In genomic region chr19:4715178-4715528, GRCh38 we compare ENCODE assay signal across 7 cellular contexts. TPM values are rescaled to one million over a fixed set of nuclear protein-coding genes. Genes with fewer than 3 reads are reported as not detected.
DNase-seq lines count a peak whose midpoint lies in the region; ATAC-seq, FAIRE-seq and TF ChIP-seq lines count a peak whose summit lies in the region.
"Not testable (repeated sequence)": the region's sequence is repeated elsewhere in the genome, so short reads cannot be mapped to it uniquely, and the experiment has no call there.

No MANE protein-coding gene starts in this region.

- H3K36me3 ChIP-seq in heart right ventricle = peaks cover 0 to 100% (median 56%) of the 10 kb centered on the region in 9 donors
- H3K36me3 ChIP-seq in HepG2 (replicated peaks in 1 of 2; ENCODE audit: control insufficient read depth in 1 of 2, insufficient read depth in 2 of 2, low read length in 2 of 2) = peaks cover 24 to 53% of the 10 kb centered on the region in 2 experiments
- H3K36me3 ChIP-seq in osteoblast (ENCODE audit: insufficient read depth, low read length) = peaks cover 71% of the 10 kb centered on the region
- H3K36me3 ChIP-seq in stomach = peaks cover 52 to 97% (median 92%) of the 10 kb centered on the region in 4 donors

- intact Hi-C loops in heart right ventricle (cut with DNase I); HepG2 (cut with micrococcal nuclease; ENCODE audit: unreplicated experiment); stomach (cut with DNase I; ENCODE audit: low total_unique reads): not testable (repeated sequence)

- H3K27ac ChIP-seq in RWPE1 (peak overlapping the region; percentile 100), heart right ventricle (peak overlapping the region in 6 of 10 donors; percentile 19 to 91 (median 51)), HepG2 (ENCODE audit: extremely low read length, insufficient read depth, low read length) (peak overlapping the region; percentile 60), osteoblast (ENCODE audit: low read depth, low read length) (peak overlapping the region; percentile 51), stomach (peak overlapping the region; percentile 85 to 89 (median 86))

- not testable (repeated sequence) for H3K79me2 ChIP-seq in HepG2 (ENCODE audit: insufficient read depth, low read length)
- peaks cover 40% of the 10 kb centered on the region for H3K79me2 ChIP-seq in osteoblast (ENCODE audit: insufficient read depth, low read length)

- CTCF ChIA-PET in RWPE1 (lab: Yijun Ruan, JAX); HepG2 (lab: Yijun Ruan, JAX; ENCODE audit: low intra/inter-chr PET ratio, low total read pairs): not testable (repeated sequence)

- H2AFZ ChIP-seq in HepG2 (ENCODE audit: low read length); osteoblast (ENCODE audit: low read length): not testable (repeated sequence)

- WGBS in heart right ventricle, 2 donors = 56 to 78% methylated on average over 6 of the region's 6 CpGs
- WGBS in HepG2 (ENCODE audit: low lambda C conversion rate) = 61% methylated on average over 6 of the region's 6 CpGs
- 34 to 64% (median 59%) methylated on average over 5 to 6 of the region's 6 CpGs for WGBS in stomach, 5 donors

- peaks cover 30% of the 10 kb centered on the region for H3K36me3 Mint-ChIP-seq in central memory CD8-positive, alpha-beta T cell (ENCODE audit: insufficient read depth)

- in situ Hi-C loops in HepG2 (cut with HindIII; ENCODE audit: extremely low pct_ligation_motif_present, low pct_unique_long_range_greater_than_20kb) = not testable (repeated sequence)

- H3K9ac ChIP-seq in HepG2 (ENCODE audit: insufficient read depth, low read depth, low read length) = 0 out of 2 replicates have a peak overlapping the region, but pooled peaks have one; percentile 26

- peak overlapping the region; percentile 9 for H3K4me3 Mint-ChIP-seq in central memory CD8-positive, alpha-beta T cell

- H3K4me1 ChIP-seq in heart right ventricle = peaks cover 7 to 48% (median 27%) of the 10 kb centered on the region in 9 donors
- H3K4me1 ChIP-seq in HepG2 (ENCODE audit: insufficient read depth, low read length) = peaks cover 45% of the 10 kb centered on the region
- peaks cover 41% of the 10 kb centered on the region for H3K4me1 ChIP-seq in osteoblast (ENCODE audit: insufficient read depth, low read length)
- H3K4me1 ChIP-seq in stomach = peaks cover 40 to 74% (median 62%) of the 10 kb centered on the region in 4 donors

- not testable (repeated sequence) for TF ChIP-seq CTCF in RWPE1 (conservative IDR thresholded peaks at IDR 0.05; ENCODE audit: low read depth); heart right ventricle (IDR thresholded peaks at IDR 0.05); HepG2 (CRISPR knock-in tag; IDR thresholded peaks at IDR 0.05); osteoblast (IDR thresholded peaks at IDR 0.05; ENCODE audit: extremely low read depth, low read depth, low read length); stomach (IDR thresholded peaks at IDR 0.05)

- ATAC-seq in central memory CD8-positive, alpha-beta T cell (replicated peaks; ENCODE audit: extremely low read depth, poor library complexity, severe bottlenecking); heart right ventricle; HepG2: not testable (repeated sequence)

- not testable (repeated sequence) for TF ChIP-seq EP300 in HepG2 (IDR thresholded peaks at IDR 0.05; ENCODE audit: low read depth in 2 of 2, low read length in 2 of 2); HepG2 (CRISPR knock-in tag; IDR thresholded peaks at IDR 0.05; ENCODE audit: borderline replicate concordance); stomach (IDR thresholded peaks at IDR 0.05)

- H4K20me1 ChIP-seq in HepG2 (ENCODE audit: insufficient read depth, low read length); osteoblast (ENCODE audit: insufficient read depth, low read length): not testable (repeated sequence)

- not testable (repeated sequence) for H3K27ac Mint-ChIP-seq in central memory CD8-positive, alpha-beta T cell (ENCODE audit: low read depth)

- FAIRE-seq in HepG2 (lab: Jason Lieb, UNC) = not testable (repeated sequence)

- DNase-seq in HT-29 (ENCODE audit: low spot score) = peak; percentile 61
- not testable (repeated sequence) for DNase-seq in RWPE1 (ENCODE audit: low spot score); central memory CD8-positive, alpha-beta T cell (ENCODE audit: low spot score in 2 of 2); heart right ventricle; HepG2 (ENCODE audit: low spot score); osteoblast (ENCODE audit: insufficient read length, low spot score, missing footprints)
- DNase-seq in stomach = peak; percentile 84

- H3K27me3 Mint-ChIP-seq in central memory CD8-positive, alpha-beta T cell = not testable (repeated sequence)

- H3K9me3 ChIP-seq in heart right ventricle; HepG2 (ENCODE audit: low read length); osteoblast (ENCODE audit: low read depth, low read length); stomach: not testable (repeated sequence)

- not testable (repeated sequence) for H3K4me3 ChIP-seq in heart right ventricle; osteoblast (ENCODE audit: insufficient read depth, low read length); stomach
- H3K4me3 ChIP-seq in HepG2 (replicated peaks in 1 of 3; ENCODE audit: insufficient read depth in 1 of 3, low read depth in 2 of 3, low read length in 3 of 3) = peak overlapping the region in 1 of 3 experiments; percentile 42; a peak in 2 of 6 replicates

- TF ChIP-seq RAD21 in HepG2 (CRISPR knock-in tag; IDR thresholded peaks at IDR 0.05) = not testable (repeated sequence)

- peak overlapping the region; percentile 54 for H3K4me2 ChIP-seq in HepG2 (ENCODE audit: low read depth, low read length)
- H3K4me2 ChIP-seq in osteoblast (ENCODE audit: insufficient read depth, low read length) = not testable (repeated sequence)

- POLR2A ChIA-PET in RWPE1 (lab: Yijun Ruan, JAX; ENCODE audit: low non-redundant PET) = not testable (repeated sequence)
- POLR2A ChIA-PET in HepG2 (lab: Yijun Ruan, JAX) = interaction anchor here (1.2 to 1.6 kb wide), 2 partner anchors 10 to 76 kb away, joined by 3 to 4 read pairs; partner anchors contain the start of gene FEM1A

- H3K9me3 Mint-ChIP-seq in central memory CD8-positive, alpha-beta T cell = not testable (repeated sequence)

- TF ChIP-seq POLR2A in HepG2 (IDR thresholded peaks at IDR 0.05; ENCODE audit: insufficient read depth in 1 of 2, low read depth in 2 of 2, low read length in 2 of 2); stomach (IDR thresholded peaks at IDR 0.05): not testable (repeated sequence)

- H3K4me1 Mint-ChIP-seq in central memory CD8-positive, alpha-beta T cell = not testable (repeated sequence)

- BruUV-seq in HepG2 (replicated peaks; lab: Mats Ljungman, UMichigan) = not testable (repeated sequence)

- not testable (repeated sequence) for H3K27me3 ChIP-seq in heart right ventricle; HepG2 (ENCODE audit: control insufficient read depth in 1 of 2, insufficient read depth in 2 of 2, low read length in 2 of 2); osteoblast (ENCODE audit: insufficient read depth, low read length); stomach

RNA-seq across cellular contexts. Expression of gene DPP9, which starts 8.5 kb away (rescaled TPM):
- total RNA-seq in HT-29 (2014; rRNA removed; shearing (Covaris generic)) = 72.8 and 74.3 TPM in 2 replicates
- total RNA-seq in heart right ventricle (10 to 100 TPM; 34.2 to 52.2 (median 45.0) TPM), HepG2 (2016; rRNA removed; fragmentation: Illumina TruSeq; extraction: Trizol) (25.8 and 26.6 TPM in 2 replicates), osteoblast (26.5 and 30.4 TPM in 2 replicates), stomach (100 to 1,000 TPM in 2 of 5 donors, 10 to 100 TPM in 3; 24.6 to 178 (median 82.1) TPM)
- polyA plus RNA-seq in heart right ventricle (10 to 100 TPM; 34.0 to 42.2 TPM), HepG2 (2011; rRNA removed) (8.4 and 9.4 TPM in 2 replicates), stomach (10 to 100 TPM; 18.7 to 30.2 (median 24.6) TPM)
- 21.9 and 23.0 TPM in 2 replicates for total RNA-seq in HepG2 (2016; cell fraction: cytosol; rRNA removed; fragmentation: Illumina TruSeq; extraction: Trizol; ENCODE audit: low read depth)
- 19.7 and 28.0 TPM in 2 replicates for total RNA-seq in HepG2 (2016; cell fraction: insoluble cytoplasmic fraction; rRNA removed; fragmentation: Illumina TruSeq; extraction: Trizol)
- total RNA-seq in HepG2 (2016; cell fraction: membrane; rRNA removed; fragmentation: Illumina TruSeq; extraction: Trizol) = 28.4 and 28.6 TPM in 2 replicates
- 19.7 and 23.4 TPM in 2 replicates for total RNA-seq in HepG2 (2016; cell fraction: nucleus; rRNA removed; fragmentation: Illumina TruSeq; extraction: Trizol)
- polyA plus RNA-seq in HepG2 (2011; cell fraction: cytosol; rRNA removed) = 5.3 and 7.0 TPM in 2 replicates
- polyA plus RNA-seq in HepG2 (2011; cell fraction: nucleus; rRNA removed) = 33.2 and 42.2 TPM in 2 replicates
- 14.9 and 17.3 TPM in 2 replicates for polyA plus RNA-seq in HepG2 (2012)
- polyA plus RNA-seq in HepG2 (2016; cell fraction: cytosol; fragmentation: Illumina TruSeq; extraction: Trizol; ENCODE audit: low read depth) = 11.8 and 12.3 TPM in 2 replicates
- 26.8 and 38.6 TPM in 2 replicates for polyA plus RNA-seq in HepG2 (2016; cell fraction: insoluble cytoplasmic fraction; fragmentation: Illumina TruSeq; extraction: Trizol; ENCODE audit: low read depth)
- 22.3 and 23.5 TPM in 2 replicates for polyA plus RNA-seq in HepG2 (2016; cell fraction: membrane; fragmentation: Illumina TruSeq; extraction: Trizol; ENCODE audit: low read depth)
- 52.8 and 55.7 TPM in 2 replicates for polyA plus RNA-seq in HepG2 (2016; cell fraction: nucleus; fragmentation: Illumina TruSeq; extraction: Trizol; ENCODE audit: insufficient read depth, low read depth)
- polyA minus RNA-seq in HepG2 (2011; rRNA and poly(A)+ RNA removed; ENCODE audit: low replicate concordance) = 26.0 and 29.3 TPM in 2 replicates
- 10.0 and 10.8 TPM in 2 replicates for polyA minus RNA-seq in HepG2 (2011; cell fraction: cytosol; rRNA and poly(A)+ RNA removed)
- polyA minus RNA-seq in HepG2 (2011; cell fraction: nucleus; rRNA and poly(A)+ RNA removed) = 25.8 and 26.7 TPM in 2 replicates

RNA-seq across cellular contexts. Expression of gene MYDGF, which starts 45.0 kb away (rescaled TPM):
- 139 and 152 TPM in 2 replicates for total RNA-seq in HT-29 (2014; rRNA removed; shearing (Covaris generic))
- total RNA-seq in heart right ventricle (10 to 100 TPM; 14.2 to 48.5 (median 21.1) TPM), HepG2 (2016; rRNA removed; fragmentation: Illumina TruSeq; extraction: Trizol) (51.2 and 116 TPM in 2 replicates), osteoblast (152 and 161 TPM in 2 replicates), stomach (10 to 100 TPM; 41.4 to 77.5 (median 71.3) TPM)
- polyA plus RNA-seq in heart right ventricle (100 to 1,000 TPM in 1 of 2 donors, 10 to 100 TPM in 1; 28.2 to 211 TPM), HepG2 (2011; rRNA removed) (195 and 198 TPM in 2 replicates), stomach (10 to 100 TPM; 66.4 to 86.6 (median 75.3) TPM)
- 22.6 and 23.9 TPM in 2 replicates for total RNA-seq in HepG2 (2016; cell fraction: cytosol; rRNA removed; fragmentation: Illumina TruSeq; extraction: Trizol; ENCODE audit: low read depth)
- 51.8 and 121 TPM in 2 replicates for total RNA-seq in HepG2 (2016; cell fraction: insoluble cytoplasmic fraction; rRNA removed; fragmentation: Illumina TruSeq; extraction: Trizol)
- total RNA-seq in HepG2 (2016; cell fraction: membrane; rRNA removed; fragmentation: Illumina TruSeq; extraction: Trizol) = 39.4 and 44.5 TPM in 2 replicates
- 80.0 and 98.1 TPM in 2 replicates for total RNA-seq in HepG2 (2016; cell fraction: nucleus; rRNA removed; fragmentation: Illumina TruSeq; extraction: Trizol)
- polyA plus RNA-seq in HepG2 (2011; cell fraction: cytosol; rRNA removed) = 230 and 342 TPM in 2 replicates
- 115 and 125 TPM in 2 replicates for polyA plus RNA-seq in HepG2 (2011; cell fraction: nucleus; rRNA removed)
- 153 and 214 TPM in 2 replicates for polyA plus RNA-seq in HepG2 (2012)
- 30.7 and 35.4 TPM in 2 replicates for polyA plus RNA-seq in HepG2 (2016; cell fraction: cytosol; fragmentation: Illumina TruSeq; extraction: Trizol; ENCODE audit: low read depth)
- 58.1 and 61.6 TPM in 2 replicates for polyA plus RNA-seq in HepG2 (2016; cell fraction: insoluble cytoplasmic fraction; fragmentation: Illumina TruSeq; extraction: Trizol; ENCODE audit: low read depth)
- polyA plus RNA-seq in HepG2 (2016; cell fraction: membrane; fragmentation: Illumina TruSeq; extraction: Trizol; ENCODE audit: low read depth) = 39.4 and 41.3 TPM in 2 replicates
- polyA plus RNA-seq in HepG2 (2016; cell fraction: nucleus; fragmentation: Illumina TruSeq; extraction: Trizol; ENCODE audit: insufficient read depth, low read depth) = 174 and 190 TPM in 2 replicates
- 65.4 and 78.5 TPM in 2 replicates for polyA minus RNA-seq in HepG2 (2011; rRNA and poly(A)+ RNA removed; ENCODE audit: low replicate concordance)
- polyA minus RNA-seq in HepG2 (2011; cell fraction: cytosol; rRNA and poly(A)+ RNA removed) = 53.5 and 66.5 TPM in 2 replicates
- polyA minus RNA-seq in HepG2 (2011; cell fraction: nucleus; rRNA and poly(A)+ RNA removed) = 27.7 and 29.1 TPM in 2 replicates
